8 cellular contexts compared by ENCODE assay signal in the genomic region with DNA sequence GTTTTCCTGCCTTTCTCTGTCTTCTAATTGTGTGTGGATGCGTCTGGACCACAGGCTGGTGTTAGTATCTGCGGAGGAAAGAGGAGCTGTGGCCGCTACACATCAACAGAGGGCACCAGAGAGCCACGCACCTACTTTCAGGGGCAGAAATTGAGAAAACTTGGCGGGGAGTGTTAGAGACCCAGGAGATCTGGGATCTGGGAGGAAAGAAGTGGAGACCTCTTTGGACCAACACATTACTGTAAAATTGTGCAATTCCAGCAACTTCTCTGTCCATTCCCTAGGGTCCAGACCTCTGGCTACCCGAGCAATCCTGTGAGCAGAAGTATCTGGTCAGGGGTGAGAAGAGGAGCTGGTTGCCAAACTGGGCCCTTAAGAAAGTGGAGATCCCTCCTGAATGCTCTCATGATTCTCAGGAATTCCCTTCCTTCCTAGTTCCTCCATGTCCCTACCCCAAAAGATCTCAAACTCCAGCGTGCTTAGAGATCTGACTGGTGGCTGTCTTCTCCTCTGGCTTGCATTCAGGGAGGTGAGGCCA. TPM values are rescaled to one million over a fixed set of nuclear protein-coding genes. Genes with fewer than 3 reads are reported as not detected.
DNase-seq lines count a peak whose midpoint lies in the region; ATAC-seq and TF ChIP-seq lines count a peak whose summit lies in the region.

No MANE protein-coding gene starts in this region.

- H3K4me1 ChIP-seq in Panc1 (ENCODE audit: control insufficient read depth, insufficient read depth, low read length) (peaks cover 31% of the 10 kb centered on the region), left ventricle myocardium inferior (peaks cover 35% of the 10 kb centered on the region), rectal smooth muscle tissue (ENCODE audit: control insufficient read depth, insufficient read depth, low read length) (peaks cover 20% of the 10 kb centered on the region)

- H3K36me3 ChIP-seq in Panc1 (ENCODE audit: control insufficient read depth, insufficient read depth, low read length) (no peaks in the 10 kb centered on the region; the same call in none of the 2 replicates), left ventricle myocardium inferior (no peaks in the 10 kb centered on the region), rectal smooth muscle tissue (ENCODE audit: control insufficient read depth, insufficient read depth, low read length) (no peaks in the 10 kb centered on the region)

- POLR2A ChIA-PET in Panc1 (lab: Charles Lee) = interaction anchor here (0.7 kb wide), 2 partner anchors 11 to 45 kb away, joined by 4 to 5 read pairs; no protein-coding TSS in a partner anchor
- POLR2A ChIA-PET in activated naive CD8-positive, alpha-beta T cell treated with anti-CD3 and anti-CD28 coated beads, Interleukin-2, amount 10 ng/mL, durations not matched to agents 7 days and 5 days (lab: Charles Lee) = no interaction called here

- H3K4me3 Mint-ChIP-seq in activated naive CD8-positive, alpha-beta T cell treated with anti-CD3 and anti-CD28 coated beads, Interleukin-2, amount 10 ng/mL, durations not matched to agents 7 days and 5 days = no peak overlapping the region

- no TSS peak for BruUV-seq in Panc1 (replicated peaks; lab: Mats Ljungman, UMichigan)

- H3K9me3 ChIP-seq in Panc1 (ENCODE audit: control insufficient read depth, insufficient read depth, low read depth, low read length) (no peaks in the 10 kb centered on the region), left ventricle myocardium inferior (replicated peaks) (no peaks in the 10 kb centered on the region)

- H3K27ac Mint-ChIP-seq in activated naive CD8-positive, alpha-beta T cell treated with anti-CD3 and anti-CD28 coated beads, Interleukin-2, amount 10 ng/mL, durations not matched to agents 7 days and 5 days = no peak overlapping the region

- TF ChIP-seq CTCF in Panc1 (IDR thresholded peaks at IDR 0.05) = peak; percentile 99
- TF ChIP-seq CTCF in left ventricle myocardium inferior (IDR thresholded peaks at IDR 0.05; ENCODE audit: borderline replicate concordance) = peak; percentile 98

- CTCF ChIA-PET in Panc1 (lab: Charles Lee) = interaction anchor here (0.6 to 4.7 kb wide), 17 partner anchors 11 to 131 kb away, joined by 3 to 40 read pairs (median 5); no protein-coding TSS in a partner anchor

- intact Hi-C loops in Panc1 (cut with micrococcal nuclease; ENCODE audit: unreplicated experiment) (loop anchor here (1.0 to 5.0 kb wide), 3 partner anchors 44 to 110 kb away; no protein-coding TSS in a partner anchor), left ventricle myocardium inferior (cut with micrococcal nuclease) (loop anchor here (5.0 kb wide), 1 partner anchor 95 kb away; no protein-coding TSS in a partner anchor)

- DNase-seq in COR-L47 (lab: John Stamatoyannopoulos, UW) = peak; percentile 55
- DNase-seq in Panc1 (ENCODE audit: low read depth, low spot score) = no peak
- peak; percentile 53 for DNase-seq in activated naive CD8-positive, alpha-beta T cell treated with anti-CD3 and anti-CD28 coated beads, Interleukin-2, amount 10 ng/mL, durations not matched to agents 7 days and 5 days
- DNase-seq in left ventricle myocardium inferior = peak; percentile 74

- no peaks in the 10 kb centered on the region for H3K9me3 Mint-ChIP-seq in activated naive CD8-positive, alpha-beta T cell treated with anti-CD3 and anti-CD28 coated beads, Interleukin-2, amount 10 ng/mL, durations not matched to agents 7 days and 5 days

- in situ Hi-C loops in Panc1 (cut with HindIII; ENCODE audit: low pct_unique_long_range_greater_than_20kb, low sequenced_read_pairs) = no loop called here

- ATAC-seq in HG02798 (IDR thresholded peaks at IDR 0.05; ENCODE audit: poor library complexity, unreplicated experiment) (peak; percentile 44), Panc1 (peak; percentile 63), HG03442 (IDR thresholded peaks at IDR 0.05; ENCODE audit: unreplicated experiment) (no peak), HG03378 (IDR thresholded peaks at IDR 0.05; ENCODE audit: unreplicated experiment) (no peak)
- ATAC-seq in activated naive CD8-positive, alpha-beta T cell treated with anti-CD3 and anti-CD28 coated beads, Interleukin-2, amount 10 ng/mL, durations not matched to agents 7 days and 5 days (ENCODE audit: low read depth) = peak; percentile 58

- H3K36me3 Mint-ChIP-seq in activated naive CD8-positive, alpha-beta T cell treated with anti-CD3 and anti-CD28 coated beads, Interleukin-2, amount 10 ng/mL, durations not matched to agents 7 days and 5 days = no peaks in the 10 kb centered on the region

- H3K27me3 Mint-ChIP-seq in activated naive CD8-positive, alpha-beta T cell treated with anti-CD3 and anti-CD28 coated beads, Interleukin-2, amount 10 ng/mL, durations not matched to agents 7 days and 5 days = peaks cover 48% of the 10 kb centered on the region

- H3K27ac ChIP-seq in Panc1 (ENCODE audit: low read length) (peak overlapping the region; percentile 93), left ventricle myocardium inferior (replicated peaks) (peak overlapping the region; percentile 90), rectal smooth muscle tissue (ENCODE audit: low read depth, low read length) (peak overlapping the region; percentile 87)

- H3K27me3 ChIP-seq in Panc1 (ENCODE audit: control insufficient read depth, insufficient read depth, low read length) (no peaks in the 10 kb centered on the region), left ventricle myocardium inferior (ENCODE audit: low read depth) (peaks cover 57% of the 10 kb centered on the region), rectal smooth muscle tissue (ENCODE audit: control insufficient read depth, insufficient read depth, low read length) (no peaks in the 10 kb centered on the region)

- no peak overlapping the region for H3K9ac ChIP-seq in rectal smooth muscle tissue (ENCODE audit: low read length)

- H3K4me1 Mint-ChIP-seq in activated naive CD8-positive, alpha-beta T cell treated with anti-CD3 and anti-CD28 coated beads, Interleukin-2, amount 10 ng/mL, durations not matched to agents 7 days and 5 days = peaks cover 8% of the 10 kb centered on the region

- H3K4me3 ChIP-seq in Panc1 (ENCODE audit: low read depth in 2 of 2, low read length in 2 of 2) (no peak overlapping the region), left ventricle myocardium inferior (peak overlapping the region; percentile 90), rectal smooth muscle tissue (ENCODE audit: low read length) (no peak overlapping the region)

RNA-seq across cellular contexts. Expression of gene KIRREL1, which starts 1.3 kb away (rescaled TPM):
- total RNA-seq in Panc1 (2021; ENCODE audit: unreplicated experiment) (145 TPM), left ventricle myocardium inferior (7.3 TPM)
- polyA plus RNA-seq in Panc1 (2012; ENCODE audit: insufficient read length) = 95.3 TPM
- not detected for total RNA-seq in activated naive CD8-positive, alpha-beta T cell treated with anti-CD3 and anti-CD28 coated beads, Interleukin-2, amount 10 ng/mL, durations not matched to agents 7 days and 5 days

Comparison
In these comparisons a context has a peak if more than half of its experiments do, and no peak if none do; other contexts are left out.
1. ATAC-seq: peak in HG02798 (single experiment), Panc1 (single experiment) and activated naive CD8-positive, alpha-beta T cell treated with anti-CD3 and anti-CD28 coated beads, Interleukin-2, amount 10 ng/mL, durations not matched to agents 7 days and 5 days (single experiment); none in HG03442 (single experiment) and HG03378 (single experiment).
2. RNA of gene KIRREL1, which starts 1.3 kb away (total RNA-seq): 145 TPM in Panc1 (single experiment); 7.3 TPM in left ventricle myocardium inferior (single experiment) and not detected in activated naive CD8-positive, alpha-beta T cell treated with anti-CD3 and anti-CD28 coated beads, Interleukin-2, amount 10 ng/mL, durations not matched to agents 7 days and 5 days; every median in the first group is over 10 times any median in the second.
3. Peak in every context shown above with its lines, with median percentiles within 50 percentile points of each other: H3K27ac ChIP-seq.